ENCODE assay signal across 1 cellular context in the genomic region with DNA sequence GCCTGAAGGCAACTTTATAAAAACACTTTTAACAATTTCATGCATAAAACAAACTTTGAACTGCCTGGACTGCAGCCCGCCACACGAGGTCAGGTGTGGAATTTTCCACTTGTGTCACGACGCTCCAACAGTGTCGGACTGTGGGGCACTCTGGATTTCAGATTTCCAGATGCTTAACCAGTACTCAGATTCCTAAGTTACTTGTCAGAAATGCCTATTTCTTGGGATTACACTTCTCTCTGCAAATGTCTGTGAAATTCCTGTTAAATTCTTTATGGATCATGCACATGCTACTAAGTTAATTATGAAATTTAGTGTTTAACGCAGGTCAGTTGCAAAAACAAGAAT.
TF ChIP-seq lines count a peak whose summit lies in the region.

No MANE protein-coding gene starts in this region.

TF ChIP-seq in IMR-90, 13 proteins besides CTCF, POLR2A, EP300 and RAD21 (continued from another document):
- TF ChIP-seq NFE2L2 (IDR thresholded peaks at IDR 0.05; ENCODE audit: low read depth, low read length) (no peak), CHD1 (IDR thresholded peaks at IDR 0.05; ENCODE audit: low read depth, low read length) (no peak), RCOR1 (IDR thresholded peaks at IDR 0.05; ENCODE audit: insufficient replicate concordance, low read length) (no peak)
- TF ChIP-seq, protein P1, sequence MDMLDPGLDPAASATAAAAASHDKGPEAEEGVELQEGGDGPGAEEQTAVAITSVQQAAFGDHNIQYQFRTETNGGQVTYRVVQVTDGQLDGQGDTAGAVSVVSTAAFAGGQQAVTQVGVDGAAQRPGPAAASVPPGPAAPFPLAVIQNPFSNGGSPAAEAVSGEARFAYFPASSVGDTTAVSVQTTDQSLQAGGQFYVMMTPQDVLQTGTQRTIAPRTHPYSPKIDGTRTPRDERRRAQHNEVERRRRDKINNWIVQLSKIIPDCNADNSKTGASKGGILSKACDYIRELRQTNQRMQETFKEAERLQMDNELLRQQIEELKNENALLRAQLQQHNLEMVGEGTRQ (IDR thresholded peaks at IDR 0.05; ENCODE audit: low read depth, low read length): no peak
